ENCODE assay signal across 1 cellular context in genomic region chr21:33479679-33480480, GRCh38.
TF ChIP-seq lines count a peak whose summit lies in the region.

Gene TMEM50B (minus strand): TSS chr21:33479974. CDS start chr21:33468885, 11,089 bp downstream.

TF ChIP-seq in HepG2, 621 proteins besides CTCF, POLR2A, EP300 and RAD21 (continued from another document and continues in another):
- TF ChIP-seq, protein P1, sequence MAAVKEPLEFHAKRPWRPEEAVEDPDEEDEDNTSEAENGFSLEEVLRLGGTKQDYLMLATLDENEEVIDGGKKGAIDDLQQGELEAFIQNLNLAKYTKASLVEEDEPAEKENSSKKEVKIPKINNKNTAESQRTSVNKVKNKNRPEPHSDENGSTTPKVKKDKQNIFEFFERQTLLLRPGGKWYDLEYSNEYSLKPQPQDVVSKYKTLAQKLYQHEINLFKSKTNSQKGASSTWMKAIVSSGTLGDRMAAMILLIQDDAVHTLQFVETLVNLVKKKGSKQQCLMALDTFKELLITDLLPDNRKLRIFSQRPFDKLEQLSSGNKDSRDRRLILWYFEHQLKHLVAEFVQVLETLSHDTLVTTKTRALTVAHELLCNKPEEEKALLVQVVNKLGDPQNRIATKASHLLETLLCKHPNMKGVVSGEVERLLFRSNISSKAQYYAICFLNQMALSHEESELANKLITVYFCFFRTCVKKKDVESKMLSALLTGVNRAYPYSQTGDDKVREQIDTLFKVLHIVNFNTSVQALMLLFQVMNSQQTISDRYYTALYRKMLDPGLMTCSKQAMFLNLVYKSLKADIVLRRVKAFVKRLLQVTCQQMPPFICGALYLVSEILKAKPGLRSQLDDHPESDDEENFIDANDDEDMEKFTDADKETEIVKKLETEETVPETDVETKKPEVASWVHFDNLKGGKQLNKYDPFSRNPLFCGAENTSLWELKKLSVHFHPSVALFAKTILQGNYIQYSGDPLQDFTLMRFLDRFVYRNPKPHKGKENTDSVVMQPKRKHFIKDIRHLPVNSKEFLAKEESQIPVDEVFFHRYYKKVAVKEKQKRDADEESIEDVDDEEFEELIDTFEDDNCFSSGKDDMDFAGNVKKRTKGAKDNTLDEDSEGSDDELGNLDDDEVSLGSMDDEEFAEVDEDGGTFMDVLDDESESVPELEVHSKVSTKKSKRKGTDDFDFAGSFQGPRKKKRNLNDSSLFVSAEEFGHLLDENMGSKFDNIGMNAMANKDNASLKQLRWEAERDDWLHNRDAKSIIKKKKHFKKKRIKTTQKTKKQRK (IDR thresholded peaks at IDR 0.05; ENCODE audit: low read length) = no peak
- TF ChIP-seq ZFAT (CRISPR knock-in tag; conservative IDR thresholded peaks at IDR 0.05) (0 out of 2 replicates have a peak, but pooled peaks have one; percentile 24), GMEB2 (CRISPR knock-in tag; IDR thresholded peaks at IDR 0.05; ENCODE audit: low read depth) (no peak), ZNF138 (CRISPR knock-in tag; IDR thresholded peaks at IDR 0.05; ENCODE audit: low read depth) (no peak), GPN1 (CRISPR knock-in tag; IDR thresholded peaks at IDR 0.05; ENCODE audit: borderline replicate concordance) (peak; percentile 42; the same call in 1 of the 2 replicates), ZNF350 (CRISPR knock-in tag; IDR thresholded peaks at IDR 0.05; ENCODE audit: borderline replicate concordance, low read depth) (0 out of 2 replicates have a peak, but pooled peaks have one; percentile 30), MIER3 (CRISPR knock-in tag; IDR thresholded peaks at IDR 0.05; ENCODE audit: borderline replicate concordance) (no peak), FOXM1 (CRISPR knock-in tag; IDR thresholded peaks at IDR 0.05) (no peak), ZNF672 (CRISPR knock-in tag; IDR thresholded peaks at IDR 0.05) (peak; percentile 47; the same call in 1 of the 2 replicates), TCF12 (IDR thresholded peaks at IDR 0.05) (no peak), TCF12 (CRISPR knock-in tag; IDR thresholded peaks at IDR 0.05) (no peak), ELF3 (CRISPR knock-in tag; IDR thresholded peaks at IDR 0.05) (peak; percentile 18; the same call in 1 of the 2 replicates), RELA (CRISPR knock-in tag; IDR thresholded peaks at IDR 0.05) (0 out of 2 replicates have a peak, but pooled peaks have one; percentile 50), ERF (CRISPR knock-in tag; IDR thresholded peaks at IDR 0.05) (peak; percentile 55; the same call in 1 of the 2 replicates), ATF1 (CRISPR knock-in tag; IDR thresholded peaks at IDR 0.05) (no peak), HMG20B (CRISPR knock-in tag; conservative IDR thresholded peaks at IDR 0.05) (0 out of 2 replicates have a peak, but pooled peaks have one; percentile 58), HHEX (CRISPR knock-in tag; IDR thresholded peaks at IDR 0.05) (no peak), ZNF263 (CRISPR knock-in tag; IDR thresholded peaks at IDR 0.05) (peak; percentile 67), HDAC2 (CRISPR knock-in tag; IDR thresholded peaks at IDR 0.05) (peak; percentile 45; the same call in 1 of the 2 replicates), BRF2 (CRISPR knock-in tag; IDR thresholded peaks at IDR 0.05) (no peak), ZNF296 (CRISPR knock-in tag; conservative IDR thresholded peaks at IDR 0.05) (no peak), ZKSCAN5 (CRISPR knock-in tag; IDR thresholded peaks at IDR 0.05) (no peak), ATF7-NPFF (CRISPR knock-in tag; IDR thresholded peaks at IDR 0.05; ENCODE audit: low read depth) (peak; percentile 37; the same call in 1 of the 2 replicates), ZNF180 (CRISPR knock-in tag; IDR thresholded peaks at IDR 0.05; ENCODE audit: borderline replicate concordance, low read depth) (no peak; the same call in 1 of the 2 replicates), ETV5 (CRISPR knock-in tag; IDR thresholded peaks at IDR 0.05; ENCODE audit: borderline replicate concordance) (peak; percentile 59; the same call in 1 of the 2 replicates), SUZ12 (IDR thresholded peaks at IDR 0.05; ENCODE audit: low read depth, low read length) (no peak), ZSCAN21 (CRISPR knock-in tag; IDR thresholded peaks at IDR 0.05; ENCODE audit: borderline replicate concordance) (peak; percentile 78), ZNF597 (CRISPR knock-in tag; IDR thresholded peaks at IDR 0.05) (no peak), ZNF34 (CRISPR knock-in tag; IDR thresholded peaks at IDR 0.05; ENCODE audit: borderline replicate concordance) (no peak), MATR3 (CRISPR knock-in tag; IDR thresholded peaks at IDR 0.05) (0 out of 2 replicates have a peak, but pooled peaks have one; percentile 72), ZNF354B (CRISPR knock-in tag; IDR thresholded peaks at IDR 0.05) (no peak), EHMT2 (IDR thresholded peaks at IDR 0.05; ENCODE audit: borderline replicate concordance, low read depth, low read length) (no peak), ZNF572 (CRISPR knock-in tag; IDR thresholded peaks at IDR 0.05) (no peak), BCLAF1 (IDR thresholded peaks at IDR 0.05) (no peak), CHD4 (IDR thresholded peaks at IDR 0.05; ENCODE audit: borderline replicate concordance, low read length) (no peak), SAFB2 (CRISPR knock-in tag; IDR thresholded peaks at IDR 0.05; ENCODE audit: borderline replicate concordance, low read depth) (no peak), ZBTB3 (CRISPR knock-in tag; IDR thresholded peaks at IDR 0.05; ENCODE audit: borderline replicate concordance, low read depth) (no peak), PITX1 (CRISPR knock-in tag; IDR thresholded peaks at IDR 0.05) (no peak), ZNF652 (CRISPR knock-in tag; IDR thresholded peaks at IDR 0.05; ENCODE audit: borderline replicate concordance, low read depth) (no peak), KDM5A (IDR thresholded peaks at IDR 0.05; ENCODE audit: borderline replicate concordance, low read length) (no peak; the same call in none of the 2 replicates), SNAPC2 (CRISPR knock-in tag; IDR thresholded peaks at IDR 0.05) (no peak)
- TF ChIP-seq, protein P2, sequence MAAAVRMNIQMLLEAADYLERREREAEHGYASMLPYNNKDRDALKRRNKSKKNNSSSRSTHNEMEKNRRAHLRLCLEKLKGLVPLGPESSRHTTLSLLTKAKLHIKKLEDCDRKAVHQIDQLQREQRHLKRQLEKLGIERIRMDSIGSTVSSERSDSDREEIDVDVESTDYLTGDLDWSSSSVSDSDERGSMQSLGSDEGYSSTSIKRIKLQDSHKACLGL (CRISPR knock-in tag; IDR thresholded peaks at IDR 0.05) = peak; percentile 27; the same call in 1 of the 2 replicates
- TF ChIP-seq, protein P3, sequence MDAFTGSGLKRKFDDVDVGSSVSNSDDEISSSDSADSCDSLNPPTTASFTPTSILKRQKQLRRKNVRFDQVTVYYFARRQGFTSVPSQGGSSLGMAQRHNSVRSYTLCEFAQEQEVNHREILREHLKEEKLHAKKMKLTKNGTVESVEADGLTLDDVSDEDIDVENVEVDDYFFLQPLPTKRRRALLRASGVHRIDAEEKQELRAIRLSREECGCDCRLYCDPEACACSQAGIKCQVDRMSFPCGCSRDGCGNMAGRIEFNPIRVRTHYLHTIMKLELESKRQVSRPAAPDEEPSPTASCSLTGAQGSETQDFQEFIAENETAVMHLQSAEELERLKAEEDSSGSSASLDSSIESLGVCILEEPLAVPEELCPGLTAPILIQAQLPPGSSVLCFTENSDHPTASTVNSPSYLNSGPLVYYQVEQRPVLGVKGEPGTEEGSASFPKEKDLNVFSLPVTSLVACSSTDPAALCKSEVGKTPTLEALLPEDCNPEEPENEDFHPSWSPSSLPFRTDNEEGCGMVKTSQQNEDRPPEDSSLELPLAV (CRISPR knock-in tag; conservative IDR thresholded peaks at IDR 0.05; ENCODE audit: low read depth) = no peak
- TF ChIP-seq, protein P4, sequence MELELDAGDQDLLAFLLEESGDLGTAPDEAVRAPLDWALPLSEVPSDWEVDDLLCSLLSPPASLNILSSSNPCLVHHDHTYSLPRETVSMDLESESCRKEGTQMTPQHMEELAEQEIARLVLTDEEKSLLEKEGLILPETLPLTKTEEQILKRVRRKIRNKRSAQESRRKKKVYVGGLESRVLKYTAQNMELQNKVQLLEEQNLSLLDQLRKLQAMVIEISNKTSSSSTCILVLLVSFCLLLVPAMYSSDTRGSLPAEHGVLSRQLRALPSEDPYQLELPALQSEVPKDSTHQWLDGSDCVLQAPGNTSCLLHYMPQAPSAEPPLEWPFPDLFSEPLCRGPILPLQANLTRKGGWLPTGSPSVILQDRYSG (CRISPR knock-in tag; IDR thresholded peaks at IDR 0.05) = no peak
- TF ChIP-seq, protein P5, sequence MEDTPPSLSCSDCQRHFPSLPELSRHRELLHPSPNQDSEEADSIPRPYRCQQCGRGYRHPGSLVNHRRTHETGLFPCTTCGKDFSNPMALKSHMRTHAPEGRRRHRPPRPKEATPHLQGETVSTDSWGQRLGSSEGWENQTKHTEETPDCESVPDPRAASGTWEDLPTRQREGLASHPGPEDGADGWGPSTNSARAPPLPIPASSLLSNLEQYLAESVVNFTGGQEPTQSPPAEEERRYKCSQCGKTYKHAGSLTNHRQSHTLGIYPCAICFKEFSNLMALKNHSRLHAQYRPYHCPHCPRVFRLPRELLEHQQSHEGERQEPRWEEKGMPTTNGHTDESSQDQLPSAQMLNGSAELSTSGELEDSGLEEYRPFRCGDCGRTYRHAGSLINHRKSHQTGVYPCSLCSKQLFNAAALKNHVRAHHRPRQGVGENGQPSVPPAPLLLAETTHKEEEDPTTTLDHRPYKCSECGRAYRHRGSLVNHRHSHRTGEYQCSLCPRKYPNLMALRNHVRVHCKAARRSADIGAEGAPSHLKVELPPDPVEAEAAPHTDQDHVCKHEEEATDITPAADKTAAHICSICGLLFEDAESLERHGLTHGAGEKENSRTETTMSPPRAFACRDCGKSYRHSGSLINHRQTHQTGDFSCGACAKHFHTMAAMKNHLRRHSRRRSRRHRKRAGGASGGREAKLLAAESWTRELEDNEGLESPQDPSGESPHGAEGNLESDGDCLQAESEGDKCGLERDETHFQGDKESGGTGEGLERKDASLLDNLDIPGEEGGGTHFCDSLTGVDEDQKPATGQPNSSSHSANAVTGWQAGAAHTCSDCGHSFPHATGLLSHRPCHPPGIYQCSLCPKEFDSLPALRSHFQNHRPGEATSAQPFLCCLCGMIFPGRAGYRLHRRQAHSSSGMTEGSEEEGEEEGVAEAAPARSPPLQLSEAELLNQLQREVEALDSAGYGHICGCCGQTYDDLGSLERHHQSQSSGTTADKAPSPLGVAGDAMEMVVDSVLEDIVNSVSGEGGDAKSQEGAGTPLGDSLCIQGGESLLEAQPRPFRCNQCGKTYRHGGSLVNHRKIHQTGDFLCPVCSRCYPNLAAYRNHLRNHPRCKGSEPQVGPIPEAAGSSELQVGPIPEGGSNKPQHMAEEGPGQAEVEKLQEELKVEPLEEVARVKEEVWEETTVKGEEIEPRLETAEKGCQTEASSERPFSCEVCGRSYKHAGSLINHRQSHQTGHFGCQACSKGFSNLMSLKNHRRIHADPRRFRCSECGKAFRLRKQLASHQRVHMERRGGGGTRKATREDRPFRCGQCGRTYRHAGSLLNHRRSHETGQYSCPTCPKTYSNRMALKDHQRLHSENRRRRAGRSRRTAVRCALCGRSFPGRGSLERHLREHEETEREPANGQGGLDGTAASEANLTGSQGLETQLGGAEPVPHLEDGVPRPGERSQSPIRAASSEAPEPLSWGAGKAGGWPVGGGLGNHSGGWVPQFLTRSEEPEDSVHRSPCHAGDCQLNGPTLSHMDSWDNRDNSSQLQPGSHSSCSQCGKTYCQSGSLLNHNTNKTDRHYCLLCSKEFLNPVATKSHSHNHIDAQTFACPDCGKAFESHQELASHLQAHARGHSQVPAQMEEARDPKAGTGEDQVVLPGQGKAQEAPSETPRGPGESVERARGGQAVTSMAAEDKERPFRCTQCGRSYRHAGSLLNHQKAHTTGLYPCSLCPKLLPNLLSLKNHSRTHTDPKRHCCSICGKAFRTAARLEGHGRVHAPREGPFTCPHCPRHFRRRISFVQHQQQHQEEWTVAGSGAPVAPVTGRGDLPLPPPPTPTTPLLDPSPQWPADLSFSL (CRISPR knock-in tag; IDR thresholded peaks at IDR 0.05) = no peak
